In genomic region chr1:2256430-2257244, GRCh38 we compare ENCODE assay signal across 1 cellular context.
TF ChIP-seq lines count a peak whose summit lies in the region.

No MANE protein-coding gene starts in this region.

TF ChIP-seq in HepG2, 621 proteins besides CTCF, POLR2A, EP300 and RAD21 (continued from another document):
- TF ChIP-seq ZNF687 (CRISPR knock-in tag; IDR thresholded peaks at IDR 0.05) = peak; percentile 31; the same call in 1 of the 2 replicates
- TF ChIP-seq PATZ1 (CRISPR knock-in tag; IDR thresholded peaks at IDR 0.05) = no peak
- no peak for TF ChIP-seq ATAD3A (CRISPR knock-in tag; IDR thresholded peaks at IDR 0.05)
- no peak for TF ChIP-seq EEA1 (CRISPR knock-in tag; IDR thresholded peaks at IDR 0.05; ENCODE audit: borderline replicate concordance)
- TF ChIP-seq DDIT3 (CRISPR knock-in tag; IDR thresholded peaks at IDR 0.05) = no peak
- no peak for TF ChIP-seq ZBTB21 (CRISPR knock-in tag; IDR thresholded peaks at IDR 0.05)
- no peak for TF ChIP-seq TFAP4 (IDR thresholded peaks at IDR 0.05; ENCODE audit: borderline replicate concordance, low read depth)
- no peak for TF ChIP-seq PLSCR1 (CRISPR knock-in tag; IDR thresholded peaks at IDR 0.05; ENCODE audit: borderline replicate concordance)
- no peak for TF ChIP-seq ZBTB33 (CRISPR knock-in tag; IDR thresholded peaks at IDR 0.05)
- peak; percentile 81 for TF ChIP-seq ZNF263 (CRISPR knock-in tag; IDR thresholded peaks at IDR 0.05)
- no peak for TF ChIP-seq ZNF761 (CRISPR knock-in tag; conservative IDR thresholded peaks at IDR 0.05)
- TF ChIP-seq RARA (CRISPR knock-in tag; IDR thresholded peaks at IDR 0.05) = no peak
